In genomic region chr12:77401062-77401461, GRCh38 we compare ENCODE assay signal across 1 cellular context.
TF ChIP-seq lines count a peak whose summit lies in the region.

No MANE protein-coding gene starts in this region.

TF ChIP-seq in SK-N-SH treated with all-trans-retinoic acid at 6 μM for 48 hours, 23 proteins besides CTCF, POLR2A, EP300 and RAD21 (continued from another document):
- no peak for TF ChIP-seq PATZ1 (CRISPR knock-in tag; IDR thresholded peaks at IDR 0.05; ENCODE audit: borderline replicate concordance)
- no peak for TF ChIP-seq CSRNP3 (CRISPR knock-in tag; IDR thresholded peaks at IDR 0.05)
- TF ChIP-seq CREB5 (CRISPR knock-in tag; IDR thresholded peaks at IDR 0.05; ENCODE audit: low read depth), result no peak
- no peak for TF ChIP-seq TOX (CRISPR knock-in tag; IDR thresholded peaks at IDR 0.05; ENCODE audit: borderline replicate concordance)
